In genomic region chr13:95050800-95051620, GRCh38 we compare ENCODE assay signal across 19 cellular contexts.
DNase-seq lines count a peak whose midpoint lies in the region; ATAC-seq and TF ChIP-seq lines count a peak whose summit lies in the region.
"Had no signal": no experiment of that assay in that cellular context is flagged by ENCODE, and none has a peak within 500 bp of the region (broad histone marks: within the 10 kb centered on the region; RNA-seq: fewer than 3 reads in every experiment).

No MANE protein-coding gene starts in this region.

- no peak for TF ChIP-seq CTCF in GM06990 (IDR thresholded peaks at IDR 0.05; ENCODE audit: insufficient read depth, low read length, poor library complexity, severe bottlenecking)

- H3K27me3 ChIP-seq in GM06990 (replicated peaks; ENCODE audit: control insufficient read depth, insufficient read depth, low read length), result no peaks in the 10 kb centered on the region
- no peaks in the 10 kb centered on the region for H3K27me3 ChIP-seq in effector memory CD4-positive, alpha-beta T cell (replicated peaks; ENCODE audit: control insufficient read depth, insufficient read depth, low read length, poor library complexity, severe bottlenecking)
- H3K27me3 ChIP-seq: hepatocyte, right atrium auricular region had no signal

- H3K27ac Mint-ChIP-seq in effector memory CD8-positive, alpha-beta T cell, result no peak overlapping the region
- H3K27ac Mint-ChIP-seq: natural killer cell had no signal

- H3K4me1 ChIP-seq in effector memory CD4-positive, alpha-beta T cell (ENCODE audit: control insufficient read depth, insufficient read depth, low read length, poor library complexity, severe bottlenecking), result no peaks in the 10 kb centered on the region
- H3K4me1 ChIP-seq: right atrium auricular region had no signal

- no peaks in the 10 kb centered on the region for H3K9me3 Mint-ChIP-seq in effector memory CD8-positive, alpha-beta T cell
- H3K9me3 Mint-ChIP-seq: natural killer cell had no signal

- no peaks in the 10 kb centered on the region for H3K36me3 Mint-ChIP-seq in effector memory CD8-positive, alpha-beta T cell (ENCODE audit: insufficient read depth)
- H3K36me3 Mint-ChIP-seq: natural killer cell had no signal

- no peaks in the 10 kb centered on the region for H3K4me1 Mint-ChIP-seq in effector memory CD8-positive, alpha-beta T cell (ENCODE audit: low read depth in 2 of 2)
- H3K4me1 Mint-ChIP-seq: natural killer cell had no signal

- no peak overlapping the region for H3K27ac ChIP-seq in effector memory CD4-positive, alpha-beta T cell (ENCODE audit: insufficient read depth, low read length, poor library complexity, severe bottlenecking)
- H3K27ac ChIP-seq: hepatocyte, HL-60, right atrium auricular region had no signal

- no peaks in the 10 kb centered on the region; the same call in none of the 2 replicates for H3K36me3 ChIP-seq in GM06990 (ENCODE audit: control insufficient read depth, insufficient read depth, low read length)
- no peaks in the 10 kb centered on the region for H3K36me3 ChIP-seq in effector memory CD4-positive, alpha-beta T cell (ENCODE audit: control insufficient read depth, insufficient read depth, low read length)
- H3K36me3 ChIP-seq: right atrium auricular region had no signal

- peak; percentile 15 for DNase-seq in GM06990 (ENCODE audit: extremely low read depth, insufficient read length)
- no peak for DNase-seq in effector memory CD8-positive, alpha-beta T cell
- DNase-seq in NCI-H128 (lab: John Stamatoyannopoulos, UW; ENCODE audit: unreplicated experiment), result no peak
- no peak for DNase-seq in effector memory CD4-positive, alpha-beta T cell
- DNase-seq in HuH-7 (ENCODE audit: low spot score), result no peak
- DNase-seq: activated CD4-positive, alpha-beta T cell treated with anti-CD3 and anti-CD28 coated beads for 4 hours; AML-193; MM.1S; natural killer cell; NCI-H2227 treated with DMSO at 0.1 percent for 48 hours; OCI-M1; SW 1271 had no signal

- no peaks in the 10 kb centered on the region for H3K27me3 Mint-ChIP-seq in effector memory CD8-positive, alpha-beta T cell

- H3K9me3 ChIP-seq in effector memory CD4-positive, alpha-beta T cell (ENCODE audit: control insufficient read depth, low read length), result no peaks in the 10 kb centered on the region
- H3K9me3 ChIP-seq: right atrium auricular region had no signal

- no peak overlapping the region for H3K4me3 ChIP-seq in GM06990 (replicated peaks; ENCODE audit: low read depth, low read length)
- no peak overlapping the region for H3K4me3 ChIP-seq in effector memory CD4-positive, alpha-beta T cell (ENCODE audit: insufficient read depth, low read depth, low read length, poor library complexity, severe bottlenecking)
- H3K4me3 ChIP-seq: hepatocyte, right atrium auricular region had no signal

- no peak overlapping the region for H3K4me3 Mint-ChIP-seq in effector memory CD8-positive, alpha-beta T cell
- H3K4me3 Mint-ChIP-seq: natural killer cell had no signal

- ATAC-seq in GM18517 (IDR thresholded peaks at IDR 0.05; ENCODE audit: unreplicated experiment), result peak; percentile 49
- ATAC-seq in GM21619 (IDR thresholded peaks at IDR 0.05; ENCODE audit: unreplicated experiment), result peak; percentile 63
- ATAC-seq in HG03558 (IDR thresholded peaks at IDR 0.05; ENCODE audit: extremely low read depth, unreplicated experiment), result peak; percentile 39
- no peak for ATAC-seq in effector memory CD8-positive, alpha-beta T cell (replicated peaks)
- ATAC-seq: HCT116, natural killer cell had no signal
